In the genomic region with DNA sequence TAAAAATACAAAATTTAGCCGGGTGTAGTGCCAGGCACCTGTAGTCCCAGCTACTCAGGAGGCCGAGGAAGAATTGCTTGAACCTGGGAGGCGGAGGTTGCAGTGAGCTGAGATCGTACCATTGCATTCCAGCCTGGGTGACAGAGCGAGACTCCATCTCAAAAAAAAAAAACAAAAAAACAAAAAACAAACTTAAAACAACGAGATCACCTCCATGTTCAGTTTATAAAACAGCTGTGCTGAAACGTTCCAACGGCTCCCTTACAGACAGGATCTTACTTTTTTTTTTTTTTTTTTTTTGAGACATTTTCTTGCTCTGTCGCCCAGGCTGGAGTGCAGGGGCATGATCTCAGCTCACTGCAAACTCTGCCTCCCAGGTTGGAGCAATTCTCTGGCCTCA, we compare ENCODE assay signal across 8 cellular contexts. TPM values are rescaled to one million over a fixed set of nuclear protein-coding genes. Genes with fewer than 3 reads are reported as not detected.
DNase-seq lines count a peak whose midpoint lies in the region; TF ChIP-seq lines count a peak whose summit lies in the region.
"Not testable (repeated sequence)": the region's sequence is repeated elsewhere in the genome, so short reads cannot be mapped to it uniquely, and the experiment has no call there.
"Had no signal": no experiment of that assay in that cellular context is flagged by ENCODE, and none has a peak within 500 bp of the region (broad histone marks: within the 10 kb centered on the region; RNA-seq: fewer than 3 reads in every experiment).

No MANE protein-coding gene starts in this region.

- H3K4me3 ChIP-seq in BLaER1; HEK293 (ENCODE audit: low read depth, low read length): not testable (repeated sequence)

- not testable (repeated sequence) for H3K9me3 ChIP-seq in BLaER1; HEK293 (ENCODE audit: control insufficient read depth, insufficient read depth, low read depth, low read length)

- H3K9ac ChIP-seq in BLaER1, result 0 out of 2 replicates have a peak overlapping the region, but pooled peaks have one; percentile 12

- H4K20me1 ChIP-seq in BLaER1, result peaks cover 43% of the 10 kb centered on the region

- H3K4me1 Mint-ChIP-seq in activated T-cell treated with anti-CD3 and anti-CD28 coated beads, Interleukin-2, amount 50 U/mL, for 24 hours (ENCODE audit: low read depth), result peaks cover 28% of the 10 kb centered on the region
- H3K4me1 Mint-ChIP-seq in endothelial cell (ENCODE audit: unreplicated experiment), result not testable (repeated sequence)

- CTCF ChIA-PET in HEK293 (lab: Yijun Ruan, JAX), result not testable (repeated sequence)

- peaks cover 30% of the 10 kb centered on the region for H3K4me1 ChIP-seq in BLaER1
- not testable (repeated sequence) for H3K4me1 ChIP-seq in HEK293 (ENCODE audit: control insufficient read depth, insufficient read depth, low read length)

- H3K27me3 ChIP-seq in BLaER1, result not testable (repeated sequence)

- peaks cover 27% of the 10 kb centered on the region for H3K36me3 Mint-ChIP-seq in activated T-cell treated with anti-CD3 and anti-CD28 coated beads, Interleukin-2, amount 50 U/mL, for 24 hours (ENCODE audit: low read depth)
- H3K36me3 Mint-ChIP-seq in endothelial cell (ENCODE audit: low read depth, unreplicated experiment), result not testable (repeated sequence)

- POLR2A ChIA-PET in HEK293 (lab: Yijun Ruan, JAX), result interaction anchor here (0.6 kb wide), 1 partner anchor 12 kb away, joined by 3 read pairs; no protein-coding TSS in a partner anchor

- H3K27ac ChIP-seq in BLaER1; HEK293 (ENCODE audit: extremely low read depth, low read depth, low read length): not testable (repeated sequence)

- not testable (repeated sequence) for H3K4me2 ChIP-seq in BLaER1

- not testable (repeated sequence) for H3K4me3 Mint-ChIP-seq in activated T-cell treated with anti-CD3 and anti-CD28 coated beads, Interleukin-2, amount 50 U/mL, for 24 hours; endothelial cell (ENCODE audit: unreplicated experiment)

- not testable (repeated sequence) for TF ChIP-seq CTCF in HEK293 (tag by site-specific recombination; IDR thresholded peaks at IDR 0.05); endothelial cell (IDR thresholded peaks at IDR 0.05; ENCODE audit: unreplicated experiment)

- H3K36me3 ChIP-seq in BLaER1 (peaks cover 42% of the 10 kb centered on the region), HEK293 (ENCODE audit: control insufficient read depth in 2 of 2, insufficient read depth in 1 of 2, low read length in 2 of 2) (peaks cover 0 to 16% of the 10 kb centered on the region in 2 experiments; a peak in 1 of 3 replicates)

- not testable (repeated sequence) for H3K9me3 Mint-ChIP-seq in activated T-cell treated with anti-CD3 and anti-CD28 coated beads, Interleukin-2, amount 50 U/mL, for 24 hours; endothelial cell (ENCODE audit: unreplicated experiment)

- not testable (repeated sequence) for DNase-seq in activated T-cell treated with anti-CD3 and anti-CD28 coated beads, Interleukin-2, amount 50 U/mL, for 24 hours; endothelial cell (ENCODE audit: low spot score)

- not testable (repeated sequence) for H3K27me3 Mint-ChIP-seq in activated T-cell treated with anti-CD3 and anti-CD28 coated beads, Interleukin-2, amount 50 U/mL, for 24 hours
- H3K27me3 Mint-ChIP-seq in endothelial cell (ENCODE audit: unreplicated experiment), result peaks cover 14% of the 10 kb centered on the region

- peak overlapping the region; percentile 18 for H3K27ac Mint-ChIP-seq in activated T-cell treated with anti-CD3 and anti-CD28 coated beads, Interleukin-2, amount 50 U/mL, for 24 hours
- peak overlapping the region; percentile 30 for H3K27ac Mint-ChIP-seq in endothelial cell (ENCODE audit: unreplicated experiment)

TF ChIP-seq in HEK293, 187 proteins besides CTCF, POLR2A, EP300 and RAD21:
- TF ChIP-seq, protein P1, sequence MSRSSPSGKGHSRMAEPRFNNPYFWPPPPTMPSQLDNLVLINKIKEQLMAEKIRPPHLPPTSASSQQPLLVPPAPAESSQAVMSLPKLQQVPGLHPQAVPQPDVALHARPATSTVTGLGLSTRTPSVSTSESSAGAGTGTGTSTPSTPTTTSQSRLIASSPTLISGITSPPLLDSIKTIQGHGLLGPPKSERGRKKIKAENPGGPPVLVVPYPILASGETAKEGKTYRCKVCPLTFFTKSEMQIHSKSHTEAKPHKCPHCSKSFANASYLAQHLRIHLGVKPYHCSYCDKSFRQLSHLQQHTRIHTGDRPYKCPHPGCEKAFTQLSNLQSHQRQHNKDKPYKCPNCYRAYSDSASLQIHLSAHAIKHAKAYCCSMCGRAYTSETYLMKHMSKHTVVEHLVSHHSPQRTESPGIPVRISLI (tag by site-specific recombination; IDR thresholded peaks at IDR 0.05), result peak; percentile 61; the same call in 1 of the 2 replicates
- TF ChIP-seq, protein P2, sequence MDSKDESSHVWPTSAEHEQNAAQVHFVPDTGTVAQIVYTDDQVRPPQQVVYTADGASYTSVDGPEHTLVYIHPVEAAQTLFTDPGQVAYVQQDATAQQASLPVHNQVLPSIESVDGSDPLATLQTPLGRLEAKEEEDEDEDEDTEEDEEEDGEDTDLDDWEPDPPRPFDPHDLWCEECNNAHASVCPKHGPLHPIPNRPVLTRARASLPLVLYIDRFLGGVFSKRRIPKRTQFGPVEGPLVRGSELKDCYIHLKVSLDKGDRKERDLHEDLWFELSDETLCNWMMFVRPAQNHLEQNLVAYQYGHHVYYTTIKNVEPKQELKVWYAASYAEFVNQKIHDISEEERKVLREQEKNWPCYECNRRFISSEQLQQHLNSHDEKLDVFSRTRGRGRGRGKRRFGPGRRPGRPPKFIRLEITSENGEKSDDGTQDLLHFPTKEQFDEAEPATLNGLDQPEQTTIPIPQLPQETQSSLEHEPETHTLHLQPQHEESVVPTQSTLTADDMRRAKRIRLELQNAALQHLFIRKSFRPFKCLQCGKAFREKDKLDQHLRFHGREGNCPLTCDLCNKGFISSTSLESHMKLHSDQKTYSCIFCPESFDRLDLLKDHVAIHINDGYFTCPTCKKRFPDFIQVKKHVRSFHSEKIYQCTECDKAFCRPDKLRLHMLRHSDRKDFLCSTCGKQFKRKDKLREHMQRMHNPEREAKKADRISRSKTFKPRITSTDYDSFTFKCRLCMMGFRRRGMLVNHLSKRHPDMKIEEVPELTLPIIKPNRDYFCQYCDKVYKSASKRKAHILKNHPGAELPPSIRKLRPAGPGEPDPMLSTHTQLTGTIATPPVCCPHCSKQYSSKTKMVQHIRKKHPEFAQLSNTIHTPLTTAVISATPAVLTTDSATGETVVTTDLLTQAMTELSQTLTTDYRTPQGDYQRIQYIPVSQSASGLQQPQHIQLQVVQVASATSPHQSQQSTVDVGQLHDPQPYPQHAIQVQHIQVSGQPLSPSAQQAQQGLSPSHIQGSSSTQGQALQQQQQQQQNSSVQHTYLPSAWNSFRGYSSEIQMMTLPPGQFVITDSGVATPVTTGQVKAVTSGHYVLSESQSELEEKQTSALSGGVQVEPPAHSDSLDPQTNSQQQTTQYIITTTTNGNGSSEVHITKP (tag by site-specific recombination; IDR thresholded peaks at IDR 0.05), result peak; percentile 70
- peak; percentile 21; the same call in 1 of the 2 replicates for TF ChIP-seq GLIS1 (tag by site-specific recombination; IDR thresholded peaks at IDR 0.05)

RNA-seq across cellular contexts. Expression of a gene that starts 2.2 kb away (rescaled TPM):
- total RNA-seq in endothelial cell (ENCODE audit: unreplicated experiment), result 31.8 TPM

RNA-seq across cellular contexts. Expression of a gene that starts 22.1 kb away (rescaled TPM):
- 7.3 TPM for total RNA-seq in endothelial cell (ENCODE audit: unreplicated experiment)
- total RNA-seq: Daoy had no signal

RNA-seq across cellular contexts. Expression of a gene that starts 43.5 kb away (rescaled TPM):
- 11.0 TPM for total RNA-seq in endothelial cell (ENCODE audit: unreplicated experiment)
- total RNA-seq: A172, Caco-2, Calu3, Daoy had no signal

RNA-seq across cellular contexts. Expression of a gene that starts 56.0 kb away (rescaled TPM):
- 77.2 TPM for total RNA-seq in endothelial cell (ENCODE audit: unreplicated experiment)
